In the genomic region with DNA sequence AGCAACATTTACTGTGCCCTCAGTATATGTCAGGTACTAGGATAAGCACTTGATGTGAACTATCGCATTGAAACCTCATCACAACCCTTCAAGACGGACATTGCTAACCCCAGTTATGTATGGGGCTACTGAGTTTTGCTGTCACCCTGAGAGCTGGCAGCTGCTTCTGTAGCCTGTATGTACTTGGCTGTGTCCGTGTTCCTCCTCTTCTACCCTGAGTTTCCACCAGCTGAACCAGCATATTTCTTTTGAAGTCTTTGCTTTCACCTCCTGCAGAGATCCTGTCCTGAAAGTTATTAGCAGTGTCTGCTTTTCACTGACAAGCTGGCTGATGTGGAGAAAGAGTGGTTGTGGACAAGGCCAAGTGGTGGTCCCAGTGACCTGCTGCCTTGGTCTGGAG, we compare ENCODE assay signal across 35 cellular contexts.
"Had no signal": no experiment of that assay in that cellular context is flagged by ENCODE, and none has a peak within 500 bp of the region (broad histone marks: within the 10 kb centered on the region; RNA-seq: fewer than 3 reads in every experiment).

No MANE protein-coding gene starts in this region.

- H3K36me3 Mint-ChIP-seq: activated naive CD8-positive, alpha-beta T cell treated with anti-CD3 and anti-CD28 coated beads for 36 hours had no signal

- ATAC-seq: activated T-cell treated with anti-CD3 and anti-CD28 coated beads, Interleukin-2, amount 50 U/mL, for 72 hours; activated T-helper 17 cell treated with anti-CD3 and anti-CD28 coated beads, Interleukin-2, amount 50 U/mL, for 72 hours; PC-3; Right ventricle myocardium inferior had no signal

- H3K27me3 ChIP-seq: brain microvascular endothelial cell, Peyer's patch had no signal

- H3K4me3 Mint-ChIP-seq: activated CD4-positive, alpha-beta memory T cell treated with anti-CD3 and anti-CD28 coated beads, Interleukin-2, amount 10 ng/mL, durations not matched to agents 7 days and 5 days; activated naive CD8-positive, alpha-beta T cell treated with anti-CD3 and anti-CD28 coated beads for 36 hours; activated T-cell treated with anti-CD3 and anti-CD28 coated beads, Interleukin-2, amount 50 U/mL, for 72 hours; activated T-helper 17 cell treated with anti-CD3 and anti-CD28 coated beads, Interleukin-2, amount 50 U/mL, for 72 hours; central memory CD8-positive, alpha-beta T cell had no signal

- H3K27ac Mint-ChIP-seq: activated CD4-positive, alpha-beta memory T cell treated with anti-CD3 and anti-CD28 coated beads, Interleukin-2, amount 10 ng/mL, durations not matched to agents 7 days and 5 days; activated naive CD8-positive, alpha-beta T cell treated with anti-CD3 and anti-CD28 coated beads for 36 hours; activated T-cell treated with anti-CD3 and anti-CD28 coated beads, Interleukin-2, amount 50 U/mL, for 72 hours; activated T-helper 17 cell treated with anti-CD3 and anti-CD28 coated beads, Interleukin-2, amount 50 U/mL, for 72 hours had no signal

- H3K4me1 Mint-ChIP-seq: activated CD4-positive, alpha-beta memory T cell treated with anti-CD3 and anti-CD28 coated beads, Interleukin-2, amount 10 ng/mL, durations not matched to agents 7 days and 5 days; activated naive CD8-positive, alpha-beta T cell treated with anti-CD3 and anti-CD28 coated beads for 36 hours; activated T-helper 17 cell treated with anti-CD3 and anti-CD28 coated beads, Interleukin-2, amount 50 U/mL, for 72 hours; central memory CD8-positive, alpha-beta T cell had no signal

- H3K9me3 Mint-ChIP-seq: activated CD4-positive, alpha-beta memory T cell treated with anti-CD3 and anti-CD28 coated beads, Interleukin-2, amount 10 ng/mL, durations not matched to agents 7 days and 5 days; activated naive CD8-positive, alpha-beta T cell treated with anti-CD3 and anti-CD28 coated beads for 36 hours; activated T-helper 17 cell treated with anti-CD3 and anti-CD28 coated beads, Interleukin-2, amount 50 U/mL, for 72 hours; central memory CD8-positive, alpha-beta T cell had no signal

- H3K36me3 ChIP-seq: brain microvascular endothelial cell, Peyer's patch had no signal

- DNase-seq: activated CD4-positive, alpha-beta memory T cell treated with anti-CD3 and anti-CD28 coated beads, Interleukin-2, amount 10 ng/mL, durations not matched to agents 7 days and 5 days; activated CD4-positive, alpha-beta T cell treated with anti-CD3 and anti-CD28 coated beads for 1 hour; activated CD4-positive, alpha-beta T cell treated with anti-CD3 and anti-CD28 coated beads for 48 hours; activated CD4-positive, CD25-positive, alpha-beta regulatory T cell; activated CD8-positive, alpha-beta memory T cell treated with anti-CD3 and anti-CD28 coated beads for 24 hours; activated effector memory CD4-positive, alpha-beta T cell treated with anti-CD3 and anti-CD28 coated beads, Interleukin-2, amount 50 U/mL, for 16 hours; activated naive CD4-positive, alpha-beta T cell; activated naive CD4-positive, alpha-beta T cell treated with anti-CD3 and anti-CD28 coated beads, Interleukin-2, amount 50 U/mL, for 16 hours; activated naive CD8-positive, alpha-beta T cell treated with anti-CD3 and anti-CD28 coated beads for 36 hours; activated T-cell treated with anti-CD3 and anti-CD28 coated beads, Interleukin-2, amount 50 U/mL, for 1 hour; activated T-cell treated with anti-CD3 and anti-CD28 coated beads, Interleukin-2, amount 50 U/mL, for 72 hours; amniotic stem cell; aorta; brain microvascular endothelial cell; KG1; NCI-H1105; NCI-H1417 treated with DMSO at 0.1 percent for 48 hours; NCI-H187 treated with DMSO at 0.1 percent for 48 hours; NCI-H2081; NCI-H2171 treated with DMSO at 0.1 percent for 48 hours; NCI-H226; NCI-H446 treated with DMSO at 0.1 percent for 48 hours; NCI-H524; NK-92 treated with Interleukin-12 subunit alpha and Interleukin-12 subunit beta, amount 100 ng/mL, for 24 hours; PC-3; Peyer's patch; SW 1271; T-helper 1 cell; T-helper 2 cell; T-helper 9 cell had no signal

- H3K27me3 Mint-ChIP-seq: activated CD4-positive, alpha-beta memory T cell treated with anti-CD3 and anti-CD28 coated beads, Interleukin-2, amount 10 ng/mL, durations not matched to agents 7 days and 5 days; central memory CD8-positive, alpha-beta T cell had no signal

- H3K4me1 ChIP-seq: Peyer's patch had no signal

- H3K27ac ChIP-seq: brain microvascular endothelial cell, Peyer's patch, RWPE1, VCaP had no signal

- H3K4me3 ChIP-seq: Peyer's patch had no signal
